1 cellular context compared by ENCODE assay signal in the genomic region with DNA sequence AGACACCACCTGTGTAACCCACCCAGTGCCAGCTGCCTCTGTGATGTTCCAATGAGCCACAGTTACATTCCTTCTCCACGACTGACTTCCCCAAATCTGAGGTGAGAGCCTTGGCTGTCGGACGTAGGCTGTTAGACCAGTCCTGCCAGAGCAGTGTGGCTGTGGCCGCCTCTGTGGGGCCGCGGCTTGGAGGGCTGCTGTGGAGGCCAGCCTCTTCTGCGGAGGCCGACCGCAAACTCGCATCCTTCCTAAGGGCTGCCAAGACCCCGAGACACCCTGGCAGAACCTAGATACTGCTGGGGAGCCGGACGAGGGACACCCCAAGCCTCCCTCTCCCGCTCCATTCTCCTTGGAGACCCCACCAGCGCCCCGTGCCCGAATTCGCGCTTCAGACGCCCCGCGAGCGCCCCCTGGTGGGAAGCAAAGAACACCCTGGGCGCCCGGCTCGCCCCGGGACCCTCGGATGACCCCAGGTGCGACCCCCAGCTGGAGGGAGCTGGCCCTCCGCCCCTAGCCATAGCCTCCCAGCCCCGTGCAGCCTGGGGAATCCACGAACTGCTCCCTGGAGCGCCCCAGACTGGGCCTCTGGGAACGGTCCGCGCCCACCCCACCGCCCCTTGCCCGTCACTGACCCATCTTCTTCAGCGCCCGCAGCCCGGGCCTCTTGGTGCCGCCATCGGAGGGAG.
TF ChIP-seq lines count a peak whose summit lies in the region.

No MANE protein-coding gene starts in this region.

TF ChIP-seq in HepG2, 621 proteins besides CTCF, POLR2A, EP300 and RAD21 (continued from another document and continues in another):
- TF ChIP-seq, protein P1, sequence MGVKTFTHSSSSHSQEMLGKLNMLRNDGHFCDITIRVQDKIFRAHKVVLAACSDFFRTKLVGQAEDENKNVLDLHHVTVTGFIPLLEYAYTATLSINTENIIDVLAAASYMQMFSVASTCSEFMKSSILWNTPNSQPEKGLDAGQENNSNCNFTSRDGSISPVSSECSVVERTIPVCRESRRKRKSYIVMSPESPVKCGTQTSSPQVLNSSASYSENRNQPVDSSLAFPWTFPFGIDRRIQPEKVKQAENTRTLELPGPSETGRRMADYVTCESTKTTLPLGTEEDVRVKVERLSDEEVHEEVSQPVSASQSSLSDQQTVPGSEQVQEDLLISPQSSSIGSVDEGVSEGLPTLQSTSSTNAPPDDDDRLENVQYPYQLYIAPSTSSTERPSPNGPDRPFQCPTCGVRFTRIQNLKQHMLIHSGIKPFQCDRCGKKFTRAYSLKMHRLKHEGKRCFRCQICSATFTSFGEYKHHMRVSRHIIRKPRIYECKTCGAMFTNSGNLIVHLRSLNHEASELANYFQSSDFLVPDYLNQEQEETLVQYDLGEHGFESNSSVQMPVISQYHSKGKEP (CRISPR knock-in tag; IDR thresholded peaks at IDR 0.05) = no peak
- TF ChIP-seq ZSCAN21 (CRISPR knock-in tag; IDR thresholded peaks at IDR 0.05; ENCODE audit: borderline replicate concordance) = no peak
- TF ChIP-seq ZNF460 (CRISPR knock-in tag; IDR thresholded peaks at IDR 0.05; ENCODE audit: borderline replicate concordance) = peak; percentile 27; the same call in 1 of the 2 replicates
- TF ChIP-seq ZC3H13 (CRISPR knock-in tag; IDR thresholded peaks at IDR 0.05) = no peak
- TF ChIP-seq SMAD1 (CRISPR knock-in tag; IDR thresholded peaks at IDR 0.05; ENCODE audit: borderline replicate concordance, low read depth) = no peak
- TF ChIP-seq MED8 (CRISPR knock-in tag; IDR thresholded peaks at IDR 0.05; ENCODE audit: insufficient replicate concordance) = no peak
- no peak for TF ChIP-seq SUZ12 (IDR thresholded peaks at IDR 0.05; ENCODE audit: low read depth, low read length)
- TF ChIP-seq ZNF431 (CRISPR knock-in tag; IDR thresholded peaks at IDR 0.05; ENCODE audit: borderline replicate concordance, low read depth) = no peak
- no peak for TF ChIP-seq SIN3B (IDR thresholded peaks at IDR 0.05; ENCODE audit: low read length)
- 0 out of 2 replicates have a peak, but pooled peaks have one; percentile 1 for TF ChIP-seq ZSCAN31 (CRISPR knock-in tag; IDR thresholded peaks at IDR 0.05; ENCODE audit: low read depth)
- TF ChIP-seq BRCA1 (CRISPR knock-in tag; IDR thresholded peaks at IDR 0.05) = no peak
- TF ChIP-seq SCMH1 (CRISPR knock-in tag; IDR thresholded peaks at IDR 0.05; ENCODE audit: borderline replicate concordance) = no peak
- TF ChIP-seq ZNF234 (CRISPR knock-in tag; conservative IDR thresholded peaks at IDR 0.05) = no peak
- peak; percentile 37; the same call in 1 of the 2 replicates for TF ChIP-seq MEIS2 (CRISPR knock-in tag; IDR thresholded peaks at IDR 0.05)
- TF ChIP-seq ZNF468 (CRISPR knock-in tag; IDR thresholded peaks at IDR 0.05) = no peak
- TF ChIP-seq, protein P2, sequence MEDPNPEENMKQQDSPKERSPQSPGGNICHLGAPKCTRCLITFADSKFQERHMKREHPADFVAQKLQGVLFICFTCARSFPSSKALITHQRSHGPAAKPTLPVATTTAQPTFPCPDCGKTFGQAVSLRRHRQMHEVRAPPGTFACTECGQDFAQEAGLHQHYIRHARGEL (CRISPR knock-in tag; IDR thresholded peaks at IDR 0.05) = no peak
- TF ChIP-seq CBX1 (IDR thresholded peaks at IDR 0.05; ENCODE audit: low read depth) = no peak
- TF ChIP-seq, protein P3, sequence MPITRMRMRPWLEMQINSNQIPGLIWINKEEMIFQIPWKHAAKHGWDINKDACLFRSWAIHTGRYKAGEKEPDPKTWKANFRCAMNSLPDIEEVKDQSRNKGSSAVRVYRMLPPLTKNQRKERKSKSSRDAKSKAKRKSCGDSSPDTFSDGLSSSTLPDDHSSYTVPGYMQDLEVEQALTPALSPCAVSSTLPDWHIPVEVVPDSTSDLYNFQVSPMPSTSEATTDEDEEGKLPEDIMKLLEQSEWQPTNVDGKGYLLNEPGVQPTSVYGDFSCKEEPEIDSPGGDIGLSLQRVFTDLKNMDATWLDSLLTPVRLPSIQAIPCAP (CRISPR knock-in tag; IDR thresholded peaks at IDR 0.05; ENCODE audit: low read depth) = no peak
- TF ChIP-seq, protein P4, sequence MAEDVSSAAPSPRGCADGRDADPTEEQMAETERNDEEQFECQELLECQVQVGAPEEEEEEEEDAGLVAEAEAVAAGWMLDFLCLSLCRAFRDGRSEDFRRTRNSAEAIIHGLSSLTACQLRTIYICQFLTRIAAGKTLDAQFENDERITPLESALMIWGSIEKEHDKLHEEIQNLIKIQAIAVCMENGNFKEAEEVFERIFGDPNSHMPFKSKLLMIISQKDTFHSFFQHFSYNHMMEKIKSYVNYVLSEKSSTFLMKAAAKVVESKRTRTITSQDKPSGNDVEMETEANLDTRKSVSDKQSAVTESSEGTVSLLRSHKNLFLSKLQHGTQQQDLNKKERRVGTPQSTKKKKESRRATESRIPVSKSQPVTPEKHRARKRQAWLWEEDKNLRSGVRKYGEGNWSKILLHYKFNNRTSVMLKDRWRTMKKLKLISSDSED (CRISPR knock-in tag; IDR thresholded peaks at IDR 0.05) = no peak
- TF ChIP-seq, protein P5, sequence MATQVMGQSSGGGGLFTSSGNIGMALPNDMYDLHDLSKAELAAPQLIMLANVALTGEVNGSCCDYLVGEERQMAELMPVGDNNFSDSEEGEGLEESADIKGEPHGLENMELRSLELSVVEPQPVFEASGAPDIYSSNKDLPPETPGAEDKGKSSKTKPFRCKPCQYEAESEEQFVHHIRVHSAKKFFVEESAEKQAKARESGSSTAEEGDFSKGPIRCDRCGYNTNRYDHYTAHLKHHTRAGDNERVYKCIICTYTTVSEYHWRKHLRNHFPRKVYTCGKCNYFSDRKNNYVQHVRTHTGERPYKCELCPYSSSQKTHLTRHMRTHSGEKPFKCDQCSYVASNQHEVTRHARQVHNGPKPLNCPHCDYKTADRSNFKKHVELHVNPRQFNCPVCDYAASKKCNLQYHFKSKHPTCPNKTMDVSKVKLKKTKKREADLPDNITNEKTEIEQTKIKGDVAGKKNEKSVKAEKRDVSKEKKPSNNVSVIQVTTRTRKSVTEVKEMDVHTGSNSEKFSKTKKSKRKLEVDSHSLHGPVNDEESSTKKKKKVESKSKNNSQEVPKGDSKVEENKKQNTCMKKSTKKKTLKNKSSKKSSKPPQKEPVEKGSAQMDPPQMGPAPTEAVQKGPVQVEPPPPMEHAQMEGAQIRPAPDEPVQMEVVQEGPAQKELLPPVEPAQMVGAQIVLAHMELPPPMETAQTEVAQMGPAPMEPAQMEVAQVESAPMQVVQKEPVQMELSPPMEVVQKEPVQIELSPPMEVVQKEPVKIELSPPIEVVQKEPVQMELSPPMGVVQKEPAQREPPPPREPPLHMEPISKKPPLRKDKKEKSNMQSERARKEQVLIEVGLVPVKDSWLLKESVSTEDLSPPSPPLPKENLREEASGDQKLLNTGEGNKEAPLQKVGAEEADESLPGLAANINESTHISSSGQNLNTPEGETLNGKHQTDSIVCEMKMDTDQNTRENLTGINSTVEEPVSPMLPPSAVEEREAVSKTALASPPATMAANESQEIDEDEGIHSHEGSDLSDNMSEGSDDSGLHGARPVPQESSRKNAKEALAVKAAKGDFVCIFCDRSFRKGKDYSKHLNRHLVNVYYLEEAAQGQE (IDR thresholded peaks at IDR 0.05; ENCODE audit: borderline replicate concordance in 1 of 2, low read depth in 1 of 2, low read length in 2 of 2) = no peak
- TF ChIP-seq ZNF672 (CRISPR knock-in tag; IDR thresholded peaks at IDR 0.05) = no peak
- TF ChIP-seq KAT8 (CRISPR knock-in tag; IDR thresholded peaks at IDR 0.05) = no peak
- TF ChIP-seq PAWR (CRISPR knock-in tag; IDR thresholded peaks at IDR 0.05; ENCODE audit: borderline replicate concordance) = no peak
- no peak for TF ChIP-seq SIX1 (CRISPR knock-in tag; IDR thresholded peaks at IDR 0.05; ENCODE audit: borderline replicate concordance)
- TF ChIP-seq ZNF556 (CRISPR knock-in tag; IDR thresholded peaks at IDR 0.05; ENCODE audit: borderline replicate concordance) = no peak
- no peak for TF ChIP-seq ZNF713 (CRISPR knock-in tag; IDR thresholded peaks at IDR 0.05)
- no peak for TF ChIP-seq ZNF33B (CRISPR knock-in tag; IDR thresholded peaks at IDR 0.05)
- TF ChIP-seq ZNF44 (CRISPR knock-in tag; IDR thresholded peaks at IDR 0.05) = no peak
- TF ChIP-seq AGO1 (IDR thresholded peaks at IDR 0.05; ENCODE audit: low read depth, low read length, poor library complexity, severe bottlenecking) = peak; percentile 66
- no peak for TF ChIP-seq ZNF629 (CRISPR knock-in tag; conservative IDR thresholded peaks at IDR 0.05)
- TF ChIP-seq, protein P6, sequence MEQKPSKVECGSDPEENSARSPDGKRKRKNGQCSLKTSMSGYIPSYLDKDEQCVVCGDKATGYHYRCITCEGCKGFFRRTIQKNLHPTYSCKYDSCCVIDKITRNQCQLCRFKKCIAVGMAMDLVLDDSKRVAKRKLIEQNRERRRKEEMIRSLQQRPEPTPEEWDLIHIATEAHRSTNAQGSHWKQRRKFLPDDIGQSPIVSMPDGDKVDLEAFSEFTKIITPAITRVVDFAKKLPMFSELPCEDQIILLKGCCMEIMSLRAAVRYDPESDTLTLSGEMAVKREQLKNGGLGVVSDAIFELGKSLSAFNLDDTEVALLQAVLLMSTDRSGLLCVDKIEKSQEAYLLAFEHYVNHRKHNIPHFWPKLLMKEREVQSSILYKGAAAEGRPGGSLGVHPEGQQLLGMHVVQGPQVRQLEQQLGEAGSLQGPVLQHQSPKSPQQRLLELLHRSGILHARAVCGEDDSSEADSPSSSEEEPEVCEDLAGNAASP (CRISPR knock-in tag; IDR thresholded peaks at IDR 0.05; ENCODE audit: borderline replicate concordance) = peak; percentile 51; the same call in 1 of the 2 replicates
- TF ChIP-seq ZNF451 (CRISPR knock-in tag; IDR thresholded peaks at IDR 0.05) = no peak
- no peak for TF ChIP-seq PHF21A (CRISPR knock-in tag; IDR thresholded peaks at IDR 0.05)
- TF ChIP-seq, protein P7, sequence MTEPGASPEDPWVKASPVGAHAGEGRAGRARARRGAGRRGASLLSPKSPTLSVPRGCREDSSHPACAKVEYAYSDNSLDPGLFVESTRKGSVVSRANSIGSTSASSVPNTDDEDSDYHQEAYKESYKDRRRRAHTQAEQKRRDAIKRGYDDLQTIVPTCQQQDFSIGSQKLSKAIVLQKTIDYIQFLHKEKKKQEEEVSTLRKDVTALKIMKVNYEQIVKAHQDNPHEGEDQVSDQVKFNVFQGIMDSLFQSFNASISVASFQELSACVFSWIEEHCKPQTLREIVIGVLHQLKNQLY (CRISPR knock-in tag; IDR thresholded peaks at IDR 0.05) = no peak
- TF ChIP-seq, protein P8, sequence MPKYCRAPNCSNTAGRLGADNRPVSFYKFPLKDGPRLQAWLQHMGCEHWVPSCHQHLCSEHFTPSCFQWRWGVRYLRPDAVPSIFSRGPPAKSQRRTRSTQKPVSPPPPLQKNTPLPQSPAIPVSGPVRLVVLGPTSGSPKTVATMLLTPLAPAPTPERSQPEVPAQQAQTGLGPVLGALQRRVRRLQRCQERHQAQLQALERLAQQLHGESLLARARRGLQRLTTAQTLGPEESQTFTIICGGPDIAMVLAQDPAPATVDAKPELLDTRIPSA (CRISPR knock-in tag; IDR thresholded peaks at IDR 0.05; ENCODE audit: borderline replicate concordance) = no peak
- TF ChIP-seq POLR2AphosphoS2 (IDR thresholded peaks at IDR 0.05; ENCODE audit: low read depth, low read length) = no peak
- TF ChIP-seq, protein P9, sequence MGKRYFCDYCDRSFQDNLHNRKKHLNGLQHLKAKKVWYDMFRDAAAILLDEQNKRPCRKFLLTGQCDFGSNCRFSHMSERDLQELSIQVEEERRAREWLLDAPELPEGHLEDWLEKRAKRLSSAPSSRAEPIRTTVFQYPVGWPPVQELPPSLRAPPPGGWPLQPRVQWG (CRISPR knock-in tag; IDR thresholded peaks at IDR 0.05; ENCODE audit: borderline replicate concordance, low read depth) = no peak
- no peak; the same call in 1 of the 2 replicates for TF ChIP-seq ZSCAN25 (CRISPR knock-in tag; IDR thresholded peaks at IDR 0.05)
- TF ChIP-seq, protein P10, sequence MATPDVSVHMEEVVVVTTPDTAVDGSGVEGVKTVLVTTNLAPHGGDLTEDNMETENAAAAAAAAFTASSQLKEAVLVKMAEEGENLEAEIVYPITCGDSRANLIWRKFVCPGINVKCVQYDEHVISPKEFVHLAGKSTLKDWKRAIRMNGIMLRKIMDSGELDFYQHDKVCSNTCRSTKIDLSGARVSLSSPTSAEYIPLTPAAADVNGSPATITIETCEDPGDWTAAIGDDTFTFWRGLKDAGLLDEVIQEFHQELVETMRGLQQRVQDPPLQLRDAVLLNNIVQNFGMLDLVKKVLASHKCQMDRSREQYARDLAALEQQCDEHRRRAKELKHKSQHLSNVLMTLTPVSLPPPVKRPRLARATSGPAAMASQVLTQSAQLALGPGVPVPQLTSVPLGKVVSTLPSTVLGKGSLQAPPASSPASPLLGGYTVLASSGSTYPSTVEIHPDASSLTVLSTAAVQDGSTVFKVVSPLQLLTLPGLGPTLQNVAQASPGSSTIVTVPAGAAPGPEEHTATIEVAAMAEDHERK (CRISPR knock-in tag; IDR thresholded peaks at IDR 0.05; ENCODE audit: low read depth) = no peak
- TF ChIP-seq, protein P11, sequence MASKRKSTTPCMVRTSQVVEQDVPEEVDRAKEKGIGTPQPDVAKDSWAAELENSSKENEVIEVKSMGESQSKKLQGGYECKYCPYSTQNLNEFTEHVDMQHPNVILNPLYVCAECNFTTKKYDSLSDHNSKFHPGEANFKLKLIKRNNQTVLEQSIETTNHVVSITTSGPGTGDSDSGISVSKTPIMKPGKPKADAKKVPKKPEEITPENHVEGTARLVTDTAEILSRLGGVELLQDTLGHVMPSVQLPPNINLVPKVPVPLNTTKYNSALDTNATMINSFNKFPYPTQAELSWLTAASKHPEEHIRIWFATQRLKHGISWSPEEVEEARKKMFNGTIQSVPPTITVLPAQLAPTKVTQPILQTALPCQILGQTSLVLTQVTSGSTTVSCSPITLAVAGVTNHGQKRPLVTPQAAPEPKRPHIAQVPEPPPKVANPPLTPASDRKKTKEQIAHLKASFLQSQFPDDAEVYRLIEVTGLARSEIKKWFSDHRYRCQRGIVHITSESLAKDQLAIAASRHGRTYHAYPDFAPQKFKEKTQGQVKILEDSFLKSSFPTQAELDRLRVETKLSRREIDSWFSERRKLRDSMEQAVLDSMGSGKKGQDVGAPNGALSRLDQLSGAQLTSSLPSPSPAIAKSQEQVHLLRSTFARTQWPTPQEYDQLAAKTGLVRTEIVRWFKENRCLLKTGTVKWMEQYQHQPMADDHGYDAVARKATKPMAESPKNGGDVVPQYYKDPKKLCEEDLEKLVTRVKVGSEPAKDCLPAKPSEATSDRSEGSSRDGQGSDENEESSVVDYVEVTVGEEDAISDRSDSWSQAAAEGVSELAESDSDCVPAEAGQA (IDR thresholded peaks at IDR 0.05; ENCODE audit: low read depth) = no peak
- TF ChIP-seq, protein P11 (CRISPR knock-in tag; IDR thresholded peaks at IDR 0.05; ENCODE audit: borderline replicate concordance) = no peak
